In genomic region chr10:110225756-110226554, GRCh38 we compare ENCODE assay signal across 8 cellular contexts. TPM values are rescaled to one million over a fixed set of nuclear protein-coding genes. Genes with fewer than 3 reads are reported as not detected.
DNase-seq lines count a peak whose midpoint lies in the region; ATAC-seq and TF ChIP-seq lines count a peak whose summit lies in the region.

No MANE protein-coding gene starts in this region.

- H3K36me3 ChIP-seq in BLaER1 (peaks cover 23% of the 10 kb centered on the region), left lung (no peaks in the 10 kb centered on the region)

- H3K9me3 Mint-ChIP-seq in activated CD4-positive, alpha-beta T cell treated with anti-CD3 and anti-CD28 coated beads, Interleukin-2, amount 10 ng/mL, durations not matched to agents 7 days and 5 days = no peaks in the 10 kb centered on the region
- H3K9me3 Mint-ChIP-seq in dendritic cell treated with granulocyte-macrophage colony-stimulating factor and Interleukin-4, amounts not matched to agents 40 ng/mL and 50 ng/mL, for 4 days = no peaks in the 10 kb centered on the region

- H3K27ac ChIP-seq in BLaER1 (peak overlapping the region; percentile 78), left lung (peak overlapping the region; percentile 91 to 92)

- no peaks in the 10 kb centered on the region for H3K9me3 ChIP-seq in BLaER1
- no peaks in the 10 kb centered on the region for H3K9me3 ChIP-seq in left lung

- peak overlapping the region; percentile 93 for H3K4me3 Mint-ChIP-seq in activated CD4-positive, alpha-beta T cell treated with anti-CD3 and anti-CD28 coated beads, Interleukin-2, amount 10 ng/mL, durations not matched to agents 7 days and 5 days
- peak overlapping the region; percentile 97 for H3K4me3 Mint-ChIP-seq in dendritic cell treated with granulocyte-macrophage colony-stimulating factor and Interleukin-4, amounts not matched to agents 40 ng/mL and 50 ng/mL, for 4 days

- POLR2A ChIA-PET in activated CD4-positive, alpha-beta T cell treated with anti-CD3 and anti-CD28 coated beads, Interleukin-2, amount 10 ng/mL, durations not matched to agents 7 days and 5 days (lab: Charles Lee) = interaction anchor here (0.6 kb wide), 1 partner anchor 88 kb away, joined by 3 read pairs; no protein-coding TSS in a partner anchor

- H3K9ac ChIP-seq in BLaER1 = peak overlapping the region; percentile 78

- intact Hi-C loops in dendritic cell treated with granulocyte-macrophage colony-stimulating factor and Interleukin-4, amounts not matched to agents 40 ng/mL and 50 ng/mL, for 4 days (cut with micrococcal nuclease) = loop anchor here (1.0 to 5.0 kb wide), 8 partner anchors 15 to 693 kb away; partner anchors contain the start of genes ADD3, BBIP1, DUSP5 and SHOC2
- intact Hi-C loops in left lung (cut with DNase I) = loop anchor here in 1 of 2 donors (10.0 kb wide), 1 partner anchor 49 kb away; no protein-coding TSS in a partner anchor

- peaks cover 36% of the 10 kb centered on the region for H3K4me1 ChIP-seq in BLaER1
- peaks cover 0 to 37% of the 10 kb centered on the region in 2 donors for H3K4me1 ChIP-seq in left lung

- CTCF ChIA-PET in activated CD4-positive, alpha-beta T cell treated with anti-CD3 and anti-CD28 coated beads, Interleukin-2, amount 10 ng/mL, durations not matched to agents 7 days and 5 days (lab: Charles Lee) = interaction anchor here (9.2 kb wide), 1 partner anchor 16 kb away, joined by 109 read pairs; the partner anchor contains the start of gene MXI1

- peaks cover 5% of the 10 kb centered on the region for H3K36me3 Mint-ChIP-seq in activated CD4-positive, alpha-beta T cell treated with anti-CD3 and anti-CD28 coated beads, Interleukin-2, amount 10 ng/mL, durations not matched to agents 7 days and 5 days (ENCODE audit: low read depth)
- H3K36me3 Mint-ChIP-seq in dendritic cell treated with granulocyte-macrophage colony-stimulating factor and Interleukin-4, amounts not matched to agents 40 ng/mL and 50 ng/mL, for 4 days (ENCODE audit: low read depth) = peaks cover 38% of the 10 kb centered on the region

- peak overlapping the region; percentile 68 for H3K4me2 ChIP-seq in BLaER1

- peaks cover 45% of the 10 kb centered on the region for H3K4me1 Mint-ChIP-seq in activated CD4-positive, alpha-beta T cell treated with anti-CD3 and anti-CD28 coated beads, Interleukin-2, amount 10 ng/mL, durations not matched to agents 7 days and 5 days
- peaks cover 55% of the 10 kb centered on the region for H3K4me1 Mint-ChIP-seq in dendritic cell treated with granulocyte-macrophage colony-stimulating factor and Interleukin-4, amounts not matched to agents 40 ng/mL and 50 ng/mL, for 4 days (ENCODE audit: low read depth)

- TF ChIP-seq CTCF in left lung (IDR thresholded peaks at IDR 0.05) = peak; percentile 54 to 77

- peak overlapping the region; percentile 92 for H3K27ac Mint-ChIP-seq in activated CD4-positive, alpha-beta T cell treated with anti-CD3 and anti-CD28 coated beads, Interleukin-2, amount 10 ng/mL, durations not matched to agents 7 days and 5 days
- H3K27ac Mint-ChIP-seq in dendritic cell treated with granulocyte-macrophage colony-stimulating factor and Interleukin-4, amounts not matched to agents 40 ng/mL and 50 ng/mL, for 4 days = peak overlapping the region; percentile 93

- ATAC-seq in GM19324 (IDR thresholded peaks at IDR 0.05; ENCODE audit: low FRiP score, unreplicated experiment) (peak; percentile 81), HG03457 (IDR thresholded peaks at IDR 0.05; ENCODE audit: unreplicated experiment) (peak; percentile 68), left lung (peak; percentile 71)

- peaks cover 73% of the 10 kb centered on the region for H4K20me1 ChIP-seq in BLaER1

- H3K27me3 ChIP-seq in BLaER1 = no peaks in the 10 kb centered on the region
- no peaks in the 10 kb centered on the region for H3K27me3 ChIP-seq in left lung

- H3K27me3 Mint-ChIP-seq in activated CD4-positive, alpha-beta T cell treated with anti-CD3 and anti-CD28 coated beads, Interleukin-2, amount 10 ng/mL, durations not matched to agents 7 days and 5 days = no peaks in the 10 kb centered on the region
- H3K27me3 Mint-ChIP-seq in dendritic cell treated with granulocyte-macrophage colony-stimulating factor and Interleukin-4, amounts not matched to agents 40 ng/mL and 50 ng/mL, for 4 days = no peaks in the 10 kb centered on the region

- peak overlapping the region; percentile 82 for H3K4me3 ChIP-seq in BLaER1
- peak overlapping the region; percentile 58 to 84 for H3K4me3 ChIP-seq in left lung

- DNase-seq in NCI-H524 (lab: John Stamatoyannopoulos, UW) (peak; percentile 41 to 80), left lung (peak; percentile 94)
- peak; percentile 90 for DNase-seq in activated CD4-positive, alpha-beta T cell treated with anti-CD3 and anti-CD28 coated beads, Interleukin-2, amount 10 ng/mL, durations not matched to agents 7 days and 5 days
- peak; percentile 86 to 87 for DNase-seq in stimulated activated CD4-positive, alpha-beta T cell treated with anti-CD3 and anti-CD28 coated beads, Interleukin-2, amount 100 ng/mL, for 24 hours

RNA-seq across cellular contexts. Expression of gene MXI1, which starts 18.6 kb away (rescaled TPM):
- total RNA-seq in activated CD4-positive, alpha-beta T cell treated with anti-CD3 and anti-CD28 coated beads, Interleukin-2, amount 10 ng/mL, durations not matched to agents 7 days and 5 days = 10 to 100 TPM; 16.2 to 19.8 TPM
- total RNA-seq in left lung = 10 to 100 TPM; 16.5 to 16.7 TPM

Comparison
In these comparisons a context has a peak if more than half of its experiments do, and no peak if none do; other contexts are left out.
1. Peak in every context shown above with its lines: DNase-seq, ATAC-seq, H3K4me3 ChIP-seq and H3K27ac ChIP-seq.